Comparison of ENCODE assay signal across 18 cellular contexts in the genomic region with DNA sequence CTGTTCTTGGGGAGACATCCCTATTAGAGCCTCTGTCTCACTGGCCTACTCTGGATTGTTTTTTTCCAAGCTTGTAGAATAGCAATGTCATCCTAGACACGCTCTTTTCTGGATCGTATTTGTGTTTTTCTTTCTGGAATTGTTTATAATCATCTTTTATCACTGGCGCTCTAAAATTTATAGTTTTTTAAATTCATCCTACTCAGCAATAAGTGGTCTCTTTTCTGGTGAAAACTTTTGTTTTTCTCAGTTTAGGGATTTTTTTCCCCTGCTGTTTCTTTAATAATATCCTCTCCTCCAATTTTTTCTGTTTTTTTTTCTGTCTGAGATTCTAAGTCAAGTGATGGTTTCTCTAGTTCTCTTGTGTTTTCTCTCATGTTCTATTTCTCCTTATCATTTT. TPM values are rescaled to one million over a fixed set of nuclear protein-coding genes. Genes with fewer than 3 reads are reported as not detected.
DNase-seq lines count a peak whose midpoint lies in the region; ATAC-seq, FAIRE-seq and TF ChIP-seq lines count a peak whose summit lies in the region.
"Had no signal": no experiment of that assay in that cellular context is flagged by ENCODE, and none has a peak within 500 bp of the region (broad histone marks: within the 10 kb centered on the region; RNA-seq: fewer than 3 reads in every experiment).

No MANE protein-coding gene starts in this region.

- peaks cover 61% of the 10 kb centered on the region for H3K4me1 Mint-ChIP-seq in mesothelial cell of epicardium

- dilution Hi-C loops in IMR-90 (cut with HindIII; ENCODE audit: low sequenced_read_pairs, unreplicated experiment) = no loop called here

- H3K36me3 ChIP-seq in IMR-90 (ENCODE audit: control insufficient read depth, insufficient read depth, low read length) (no peaks in the 10 kb centered on the region), transverse colon (no peaks in the 10 kb centered on the region)
- H3K36me3 ChIP-seq: HAP-1 had no signal

- no peak overlapping the region for H3K23ac ChIP-seq in IMR-90 (ENCODE audit: low read depth, low read length)

- no peak overlapping the region for H2BK15ac ChIP-seq in IMR-90 (ENCODE audit: low read depth, low read length)

- H2AK9ac ChIP-seq in IMR-90 (replicated peaks; ENCODE audit: low read depth, low read length, poor library complexity) = no peak overlapping the region

- no peak overlapping the region for H3K4me3 Mint-ChIP-seq in mesothelial cell of epicardium
- H3K4me3 Mint-ChIP-seq: CD14-positive monocyte; CD8-positive, alpha-beta T cell had no signal

- TF ChIP-seq POLR2A in A549 (IDR thresholded peaks at IDR 0.05; ENCODE audit: low read length) = no peak
- TF ChIP-seq POLR2A in IMR-90 (IDR thresholded peaks at IDR 0.05; ENCODE audit: low read depth, low read length) = no peak
- no peak for TF ChIP-seq POLR2A in transverse colon (IDR thresholded peaks at IDR 0.05)

- H3K4me1 ChIP-seq in A549 (peaks cover 22% of the 10 kb centered on the region; the same call in 2 of the 3 replicates), IMR-90 (ENCODE audit: control insufficient read depth, insufficient read depth, low read length) (peaks cover 9% of the 10 kb centered on the region), transverse colon (peaks cover 0 to 35% (median 4%) of the 10 kb centered on the region in 4 donors)
- H3K4me1 ChIP-seq: HAP-1 had no signal

- H3K4ac ChIP-seq in IMR-90 (ENCODE audit: low read depth, low read length) = no peak overlapping the region

- H2AFZ ChIP-seq in IMR-90 (replicated peaks; ENCODE audit: low read length, poor library complexity) = no peak overlapping the region

- H3K9me3 ChIP-seq in A549 = no peaks in the 10 kb centered on the region
- H3K9me3 ChIP-seq in IMR-90 (ENCODE audit: control insufficient read depth, insufficient read depth, low read length) = no peaks in the 10 kb centered on the region
- H3K9me3 ChIP-seq in transverse colon = no peaks in the 10 kb centered on the region
- H3K9me3 ChIP-seq: Caco-2, HAP-1 had no signal

- CTCF ChIA-PET in A549 (lab: Yijun Ruan, JAX) = interaction anchor here (1.2 kb wide), 1 partner anchor 187 kb away, joined by 3 read pairs; no protein-coding TSS in a partner anchor
- CTCF ChIA-PET in IMR-90 (lab: Yijun Ruan, JAX) = no interaction called here

- no peak overlapping the region for H3K18ac ChIP-seq in IMR-90 (ENCODE audit: low read depth, low read length)

- TF ChIP-seq RAD21 in A549 (conservative IDR thresholded peaks at IDR 0.05 in 1 of 2, IDR thresholded peaks at IDR 0.05 in 1 of 2) (no peak), IMR-90 (IDR thresholded peaks at IDR 0.05; ENCODE audit: low read length) (no peak)

- H2BK5ac ChIP-seq in IMR-90 (ENCODE audit: low read depth, low read length, poor library complexity, severe bottlenecking) = no peak overlapping the region

- no TSS peak for BruUV-seq in IMR-90 (replicated peaks; lab: Mats Ljungman, UMichigan)

- WGBS in A549 (ENCODE audit: missing lambda C conversion rate) = 68% methylated on average over 3 of the region's 3 CpGs
- no CpG with 5 or more reads among the region's 3 CpGs for WGBS in IMR-90 (ENCODE audit: extremely low coverage in 2 of 2, insufficient read length in 1 of 2), 2 experiments
- whole genome bisulfite sequencing in transverse colon (ENCODE audit: low coverage in 1 of 2), 2 donors = 62 to 76% methylated on average over 3 of the region's 3 CpGs

- no peak overlapping the region for H4K8ac ChIP-seq in IMR-90 (ENCODE audit: low read depth in 2 of 2, low read length in 2 of 2)

- no peak overlapping the region for H3K4me3 ChIP-seq in A549
- no peak overlapping the region for H3K4me3 ChIP-seq in IMR-90 (ENCODE audit: insufficient read depth, low read depth, low read length)
- no peak overlapping the region for H3K4me3 ChIP-seq in transverse colon
- H3K4me3 ChIP-seq: HAP-1 had no signal

- POLR2A ChIA-PET in A549 (lab: Yijun Ruan, JAX) (no interaction called here), IMR-90 (lab: Charles Lee; ENCODE audit: unreplicated experiment) (no interaction called here)

- TF ChIP-seq EP300 in A549 (IDR thresholded peaks at IDR 0.05) (no peak), transverse colon (IDR thresholded peaks at IDR 0.05; ENCODE audit: low read depth) (no peak)

- in situ Hi-C loops in IMR-90 (cut with MboI; ENCODE audit: low sequenced_read_pairs) = loop anchor here (5.0 to 25.0 kb wide), 2 partner anchors 156 to 761 kb away; partner anchors contain the start of gene ART4
- in situ Hi-C loops in transverse colon (cut with MboI; ENCODE audit: low pct_ligation_motif_present in 1 of 4, low pct_unique_long_range_greater_than_20kb in 1 of 4, low sequenced_read_pairs in 3 of 4) = loop anchor here (5.0 to 10.0 kb wide), 3 partner anchors 151 to 273 kb away; partner anchors contain the start of gene ART4 (in 2 of the 4)

- H4K5ac ChIP-seq in IMR-90 (ENCODE audit: low read depth, low read length) = no peak overlapping the region

- no peak overlapping the region for H2AK5ac ChIP-seq in IMR-90 (ENCODE audit: low read depth, low read length)

- H3K27ac Mint-ChIP-seq in mesothelial cell of epicardium = peak overlapping the region; percentile 68
- H3K27ac Mint-ChIP-seq: CD14-positive monocyte; CD8-positive, alpha-beta T cell had no signal

- no peaks in the 10 kb centered on the region for H3K27me3 Mint-ChIP-seq in mesothelial cell of epicardium (ENCODE audit: low read depth)

- H3K9me1 ChIP-seq in IMR-90 (ENCODE audit: insufficient read depth, low read length) = peaks cover 10% of the 10 kb centered on the region; the same call in 1 of the 2 replicates

- no peak overlapping the region for H2BK20ac ChIP-seq in IMR-90 (ENCODE audit: low read depth, low read length)

- H3K14ac ChIP-seq in IMR-90 (replicated peaks; ENCODE audit: low read depth, low read length) = no peak overlapping the region

- intact Hi-C loops in IMR-90 (cut with micrococcal nuclease) = loop anchor here (2.0 to 10.0 kb wide), 2 partner anchors 223 to 527 kb away; a partner anchor contains a TSS
- intact Hi-C loops in transverse colon (cut with DNase I; ENCODE audit: low total_unique reads) = loop anchor here (5.0 kb wide), 1 partner anchor 151 kb away; no protein-coding TSS in a partner anchor

- TF ChIP-seq CTCF in A549 (IDR thresholded peaks at IDR 0.05) = no peak
- no peak for TF ChIP-seq CTCF in IMR-90 (conservative IDR thresholded peaks at IDR 0.05; ENCODE audit: low read depth, low read length)
- TF ChIP-seq CTCF in mesothelial cell of epicardium (IDR thresholded peaks at IDR 0.05; ENCODE audit: unreplicated experiment) = no peak
- TF ChIP-seq CTCF in transverse colon (IDR thresholded peaks at IDR 0.05) = no peak

- H3K9me3 Mint-ChIP-seq in mesothelial cell of epicardium = peaks cover 5% of the 10 kb centered on the region
- H3K9me3 Mint-ChIP-seq: CD14-positive monocyte; CD8-positive, alpha-beta T cell had no signal

- no peak for DNase-seq in A549 (ENCODE audit: low read depth in 1 of 2, low spot score in 1 of 2)
- DNase-seq in IMR-90 = no peak
- no peak for DNase-seq in mesothelial cell of epicardium (ENCODE audit: low spot score in 2 of 2, unreplicated experiment in 2 of 2)
- no peak for DNase-seq in transverse colon
- no peak for DNase-seq in middle frontal gyrus (ENCODE audit: extremely low spot score, low spot score)
- DNase-seq in COLO668 (lab: John Stamatoyannopoulos, UW; ENCODE audit: unreplicated experiment) = no peak
- DNase-seq: Caco-2; CD8-positive, alpha-beta T cell; DND-41; GDM1 had no signal

- no peak overlapping the region for H4K91ac ChIP-seq in IMR-90 (ENCODE audit: insufficient read depth, low read depth, low read length)

- no peaks in the 10 kb centered on the region for H4K20me1 ChIP-seq in IMR-90 (ENCODE audit: insufficient read depth, low read length)

- no peak overlapping the region for H3K27ac ChIP-seq in A549
- no peak overlapping the region for H3K27ac ChIP-seq in IMR-90 (ENCODE audit: insufficient read depth, low read length)
- peak overlapping the region; percentile 11 to 82 (median 70) for H3K27ac ChIP-seq in transverse colon

- no peak overlapping the region for H2BK120ac ChIP-seq in IMR-90 (ENCODE audit: low read depth, low read length)

- H3K56ac ChIP-seq in IMR-90 (ENCODE audit: extremely low read depth, insufficient read depth, low read length) = no peak overlapping the region

- H3K27me3 ChIP-seq in IMR-90 (ENCODE audit: control insufficient read depth, insufficient read depth, low read length) (no peaks in the 10 kb centered on the region), transverse colon (peaks cover 3% of the 10 kb centered on the region)

- H3K9ac ChIP-seq in IMR-90 (ENCODE audit: low read depth, low read length) = no peak overlapping the region

- H3K4me2 ChIP-seq in A549 = no peak overlapping the region
- no peak overlapping the region for H3K4me2 ChIP-seq in IMR-90 (ENCODE audit: low read depth, low read length)

- no peaks in the 10 kb centered on the region for H3K79me1 ChIP-seq in IMR-90 (ENCODE audit: low read depth in 1 of 2, low read length in 2 of 2)

- H3K36me3 Mint-ChIP-seq in mesothelial cell of epicardium = no peaks in the 10 kb centered on the region
- H3K36me3 Mint-ChIP-seq: CD14-positive monocyte; CD8-positive, alpha-beta T cell had no signal

- ATAC-seq in A549 = no peak
- no peak for ATAC-seq in IMR-90 (ENCODE audit: low read depth)
- ATAC-seq: CD8-positive, alpha-beta T cell had no signal

- no peak for FAIRE-seq in A549 (lab: Jason Lieb, UNC)
- FAIRE-seq: GM12892, GM19239, H1 had no signal

RNA-seq across cellular contexts. Expression of gene PDE6H, which starts 25.2 kb away (rescaled TPM):
- polyA plus RNA-seq in A549 (2011; rRNA removed) (not detected in 2 replicates), A549 (2017; fragmentation: RNase III; extraction: RNeasy Plus Mini Kit Qiagen cat#74134 plus additional on column Dnase treatment) (not detected in 3 replicates), IMR-90 (2012; rRNA removed) (not detected in 2 replicates)
- not detected in 2 replicates for polyA plus RNA-seq in A549 (2012; cell fraction: cytosol; rRNA removed)
- polyA plus RNA-seq in A549 (2012; cell fraction: nucleus; rRNA removed) = not detected in 2 replicates
- not detected in 2 replicates for polyA minus RNA-seq in A549 (2011; rRNA and poly(A)+ RNA removed)
- total RNA-seq in IMR-90 (2012; rRNA removed) (not detected in 2 replicates), mesothelial cell of epicardium (not detected in 3 replicates), transverse colon (not detected)
- polyA plus RNA-seq in IMR-90 (2012; cell fraction: cytosol; rRNA removed) = not detected in 2 replicates
- not detected in 2 replicates for polyA plus RNA-seq in IMR-90 (2012; cell fraction: nucleus; rRNA removed; ENCODE audit: low replicate concordance)
- total RNA-seq: A673; Caco-2; CD8-positive, alpha-beta T cell; H1; HT1080 had no signal
- polyA plus RNA-seq: BJ, H1 had no signal

RNA-seq across cellular contexts. Expression of gene ARHGDIB, which starts 36.6 kb away (rescaled TPM):
- 3.5 and 4.1 TPM in 2 replicates for polyA plus RNA-seq in A549 (2011; rRNA removed)
- polyA plus RNA-seq in A549 (2012; cell fraction: cytosol; rRNA removed) = 2.8 and 3.2 TPM in 2 replicates
- polyA plus RNA-seq in A549 (2012; cell fraction: nucleus; rRNA removed) = 0.97 and 2.8 TPM in 2 replicates
- polyA plus RNA-seq in A549 (2017; fragmentation: RNase III; extraction: RNeasy Plus Mini Kit Qiagen cat#74134 plus additional on column Dnase treatment) = 0.84 to 1.4 TPM (median 1.0 TPM) in 3 replicates
- 1.9 and 2.5 TPM in 2 replicates for polyA minus RNA-seq in A549 (2011; rRNA and poly(A)+ RNA removed)
- 24.9 and 28.1 TPM in 2 replicates for total RNA-seq in IMR-90 (2012; rRNA removed)
- 30.7 and 31.8 TPM in 2 replicates for polyA plus RNA-seq in IMR-90 (2012; rRNA removed)
- polyA plus RNA-seq in IMR-90 (2012; cell fraction: cytosol; rRNA removed) = 14.3 and 33.3 TPM in 2 replicates
- polyA plus RNA-seq in IMR-90 (2012; cell fraction: nucleus; rRNA removed; ENCODE audit: low replicate concordance) = 4.4 and 8.4 TPM in 2 replicates
- 26.2 to 30.1 TPM (median 28.5 TPM) in 3 replicates for total RNA-seq in mesothelial cell of epicardium
- total RNA-seq in transverse colon = 10 to 100 TPM; 36.7 to 69.5 (median 48.3) TPM

RNA-seq across cellular contexts. Expression of gene ERP27, which starts 59.7 kb away (rescaled TPM):
- polyA plus RNA-seq in A549 (2011; rRNA removed) (0.15 and 0.28 TPM in 2 replicates), A549 (2017; fragmentation: RNase III; extraction: RNeasy Plus Mini Kit Qiagen cat#74134 plus additional on column Dnase treatment) (0.09 TPM in 1 of 3 replicates, not detected in the others), IMR-90 (2012; rRNA removed) (not detected in 2 replicates)
- not detected in 2 replicates for polyA plus RNA-seq in A549 (2012; cell fraction: cytosol; rRNA removed)
- not detected in 2 replicates for polyA plus RNA-seq in A549 (2012; cell fraction: nucleus; rRNA removed)
- polyA minus RNA-seq in A549 (2011; rRNA and poly(A)+ RNA removed) = not detected in 2 replicates
- total RNA-seq in IMR-90 (2012; rRNA removed) (not detected in 2 replicates), mesothelial cell of epicardium (55.2 to 60.4 TPM (median 58.1 TPM) in 3 replicates), transverse colon (1 to 10 TPM in 1 of 4 donors, under 1 TPM in 1, not detected in 2; 0.64 to 2.6 TPM)
- polyA plus RNA-seq in IMR-90 (2012; cell fraction: cytosol; rRNA removed) = not detected in 2 replicates
- polyA plus RNA-seq in IMR-90 (2012; cell fraction: nucleus; rRNA removed; ENCODE audit: low replicate concordance) = not detected in 2 replicates
- total RNA-seq: A673, H1 had no signal
- polyA plus RNA-seq: H1 had no signal

Comparison
In these comparisons a context has a peak if more than half of its experiments do, and no peak if none do; other contexts are left out.
1. H3K27ac ChIP-seq: peak in transverse colon (4 of 4); none in A549 (0 of 2) and IMR-90 (single experiment).
2. RNA of gene ERP27, which starts 59.7 kb away (total RNA-seq): 55.2 to 60.4 TPM in mesothelial cell of epicardium; 0.64 to 2.6 TPM in transverse colon and not detected in IMR-90; every median in the first group is over 10 times any median in the second.